12 cellular contexts compared by ENCODE assay signal in genomic region chr1:241839369-241839990, GRCh38. TPM values are rescaled to one million over a fixed set of nuclear protein-coding genes. Genes with fewer than 3 reads are reported as not detected.
DNase-seq lines count a peak whose midpoint lies in the region; ATAC-seq and TF ChIP-seq lines count a peak whose summit lies in the region.
"Had no signal": no experiment of that assay in that cellular context is flagged by ENCODE, and none has a peak within 500 bp of the region (broad histone marks: within the 10 kb centered on the region; RNA-seq: fewer than 3 reads in every experiment).

No MANE protein-coding gene starts in this region.

- WGBS in trophoblast cell (ENCODE audit: extremely low coverage, insufficient coverage, insufficient read length), result no CpG with 5 or more reads among the region's 6 CpGs

- no peak overlapping the region for H2AK5ac ChIP-seq in trophoblast cell (ENCODE audit: low read length)

- no peaks in the 10 kb centered on the region for H3K79me2 ChIP-seq in trophoblast cell (ENCODE audit: control insufficient read depth, insufficient read depth, low read length, poor library complexity)

- H4K8ac ChIP-seq in trophoblast cell (ENCODE audit: low read depth, low read length), result no peak overlapping the region

- H3K4me1 Mint-ChIP-seq in activated CD8-positive, alpha-beta T cell treated with anti-CD3 and anti-CD28 coated beads for 36 hours (ENCODE audit: low read depth), result peaks cover 11% of the 10 kb centered on the region
- peaks cover 6% of the 10 kb centered on the region for H3K4me1 Mint-ChIP-seq in activated CD8-positive, alpha-beta T cell treated with anti-CD3 and anti-CD28 coated beads, Interleukin-2, amount 10 ng/mL, durations not matched to agents 7 days and 5 days (ENCODE audit: low read depth)

- peaks cover 5 to 7% of the 10 kb centered on the region in 2 experiments for H3K4me1 ChIP-seq in trophoblast cell (ENCODE audit: control insufficient read depth in 1 of 2, insufficient read depth in 2 of 2, low read length in 2 of 2)

- no peaks in the 10 kb centered on the region for H3K36me3 ChIP-seq in trophoblast cell (ENCODE audit: control insufficient read depth in 1 of 2, insufficient read depth in 2 of 2, low read length in 2 of 2)

- H3K9me3 ChIP-seq in trophoblast cell (ENCODE audit: insufficient read depth, low read depth, low read length), result no peaks in the 10 kb centered on the region

- peak overlapping the region; percentile 47 for H2BK5ac ChIP-seq in trophoblast cell (ENCODE audit: low read depth, low read length, poor library complexity)

- H2BK12ac ChIP-seq in trophoblast cell (ENCODE audit: low read length), result no peak overlapping the region

- H3K27me3 Mint-ChIP-seq in activated CD8-positive, alpha-beta T cell treated with anti-CD3 and anti-CD28 coated beads for 36 hours, result peaks cover 6% of the 10 kb centered on the region
- H3K27me3 Mint-ChIP-seq in activated CD8-positive, alpha-beta T cell treated with anti-CD3 and anti-CD28 coated beads, Interleukin-2, amount 10 ng/mL, durations not matched to agents 7 days and 5 days (ENCODE audit: low read depth), result peaks cover 13% of the 10 kb centered on the region

- CTCF ChIA-PET in activated CD8-positive, alpha-beta T cell treated with anti-CD3 and anti-CD28 coated beads for 36 hours (lab: Charles Lee), result interaction anchor here (0.7 to 1.7 kb wide), 3 partner anchors 159 to 212 kb away, joined by 3 to 6 read pairs (median 4); partner anchors contain the start of gene MAP1LC3C
- CTCF ChIA-PET in activated CD8-positive, alpha-beta T cell treated with anti-CD3 and anti-CD28 coated beads, Interleukin-2, amount 10 ng/mL, durations not matched to agents 7 days and 5 days (lab: Charles Lee), result interaction anchor here (1.4 kb wide), 1 partner anchor 200 kb away, joined by 5 read pairs; no protein-coding TSS in a partner anchor

- no peak overlapping the region for H3K4ac ChIP-seq in trophoblast cell (ENCODE audit: low read depth, low read length)

- H3K18ac ChIP-seq in trophoblast cell (ENCODE audit: low read length), result no peak overlapping the region

- H2BK120ac ChIP-seq in trophoblast cell (ENCODE audit: insufficient read depth, low read length, poor library complexity), result peak overlapping the region; percentile 28

- peak overlapping the region; percentile 4 for H3K14ac ChIP-seq in trophoblast cell (ENCODE audit: low read length)

- H3K27me3 ChIP-seq in trophoblast cell (ENCODE audit: insufficient read depth, low read length), result no peaks in the 10 kb centered on the region
- H3K27me3 ChIP-seq: dorsolateral prefrontal cortex had no signal

- intact Hi-C loops in activated CD8-positive, alpha-beta T cell treated with anti-CD3 and anti-CD28 coated beads for 36 hours (cut with micrococcal nuclease), result no loop called here

- H3K27ac ChIP-seq in trophoblast cell (ENCODE audit: low read depth, low read length), result no peak overlapping the region
- H3K27ac ChIP-seq: dorsolateral prefrontal cortex had no signal

- no peaks in the 10 kb centered on the region for H3K36me3 Mint-ChIP-seq in activated CD8-positive, alpha-beta T cell treated with anti-CD3 and anti-CD28 coated beads for 36 hours (ENCODE audit: low read depth)
- no peaks in the 10 kb centered on the region for H3K36me3 Mint-ChIP-seq in activated CD8-positive, alpha-beta T cell treated with anti-CD3 and anti-CD28 coated beads, Interleukin-2, amount 10 ng/mL, durations not matched to agents 7 days and 5 days (ENCODE audit: low read depth)
- H3K36me3 Mint-ChIP-seq: CD8-positive, alpha-beta memory T cell had no signal

- no peak overlapping the region for H3K4me3 ChIP-seq in trophoblast cell (ENCODE audit: low read depth, low read length)
- H3K4me3 ChIP-seq: dorsolateral prefrontal cortex had no signal

- no peak overlapping the region for H3K4me3 Mint-ChIP-seq in activated CD8-positive, alpha-beta T cell treated with anti-CD3 and anti-CD28 coated beads for 36 hours
- H3K4me3 Mint-ChIP-seq in activated CD8-positive, alpha-beta T cell treated with anti-CD3 and anti-CD28 coated beads, Interleukin-2, amount 10 ng/mL, durations not matched to agents 7 days and 5 days, result no peak overlapping the region
- H3K4me3 Mint-ChIP-seq: CD8-positive, alpha-beta memory T cell had no signal

- no peak overlapping the region for H4K12ac ChIP-seq in trophoblast cell (ENCODE audit: low read depth, low read length)

- POLR2A ChIA-PET in activated CD8-positive, alpha-beta T cell treated with anti-CD3 and anti-CD28 coated beads for 36 hours (lab: Charles Lee), result no interaction called here
- POLR2A ChIA-PET in activated CD8-positive, alpha-beta T cell treated with anti-CD3 and anti-CD28 coated beads, Interleukin-2, amount 10 ng/mL, durations not matched to agents 7 days and 5 days (lab: Charles Lee), result no interaction called here

- H3K9ac ChIP-seq in trophoblast cell (ENCODE audit: low read length), result no peak overlapping the region

- H3K79me1 ChIP-seq in trophoblast cell (ENCODE audit: low read length), result peaks cover 9% of the 10 kb centered on the region

- H4K91ac ChIP-seq in trophoblast cell (ENCODE audit: low read depth, low read length), result peak overlapping the region; percentile 65

- peak; percentile 45 for ATAC-seq in activated CD8-positive, alpha-beta T cell treated with anti-CD3 and anti-CD28 coated beads for 36 hours
- no peak for ATAC-seq in activated CD8-positive, alpha-beta T cell treated with anti-CD3 and anti-CD28 coated beads, Interleukin-2, amount 10 ng/mL, durations not matched to agents 7 days and 5 days
- peak; percentile 72 for ATAC-seq in HG02588 (IDR thresholded peaks at IDR 0.05; ENCODE audit: unreplicated experiment)
- ATAC-seq in HG03469 (IDR thresholded peaks at IDR 0.05; ENCODE audit: unreplicated experiment), result peak; percentile 59
- no peak for ATAC-seq in GM21528 (IDR thresholded peaks at IDR 0.05; ENCODE audit: low FRiP score, unreplicated experiment)

- DNase-seq in activated CD8-positive, alpha-beta T cell treated with anti-CD3 and anti-CD28 coated beads for 36 hours, result no peak
- DNase-seq in activated CD8-positive, alpha-beta T cell treated with anti-CD3 and anti-CD28 coated beads, Interleukin-2, amount 10 ng/mL, durations not matched to agents 7 days and 5 days, result no peak
- no peak for DNase-seq in trophoblast cell
- DNase-seq in activated effector memory CD4-positive, alpha-beta T cell treated with anti-CD3 and anti-CD28 coated beads, Interleukin-2, amount 50 U/mL, for 16 hours, result no peak
- no peak for DNase-seq in activated CD4-positive, CD25-positive, alpha-beta regulatory T cell treated with anti-CD3 and anti-CD28 coated beads, Interleukin-2, amount 50 U/mL, for 72 hours
- DNase-seq: anterior cingulate cortex; CD8-positive, alpha-beta memory T cell; dorsolateral prefrontal cortex; NCI-H1417 had no signal

- no peaks in the 10 kb centered on the region for H3K9me3 Mint-ChIP-seq in activated CD8-positive, alpha-beta T cell treated with anti-CD3 and anti-CD28 coated beads for 36 hours
- no peaks in the 10 kb centered on the region for H3K9me3 Mint-ChIP-seq in activated CD8-positive, alpha-beta T cell treated with anti-CD3 and anti-CD28 coated beads, Interleukin-2, amount 10 ng/mL, durations not matched to agents 7 days and 5 days (ENCODE audit: insufficient read depth)
- H3K9me3 Mint-ChIP-seq: CD8-positive, alpha-beta memory T cell had no signal

- no peak overlapping the region for H3K23ac ChIP-seq in trophoblast cell (ENCODE audit: low read length)

- H3K27ac Mint-ChIP-seq in activated CD8-positive, alpha-beta T cell treated with anti-CD3 and anti-CD28 coated beads for 36 hours, result no peak overlapping the region
- no peak overlapping the region for H3K27ac Mint-ChIP-seq in activated CD8-positive, alpha-beta T cell treated with anti-CD3 and anti-CD28 coated beads, Interleukin-2, amount 10 ng/mL, durations not matched to agents 7 days and 5 days
- H3K27ac Mint-ChIP-seq: CD8-positive, alpha-beta memory T cell had no signal

- H3K4me2 ChIP-seq in trophoblast cell (ENCODE audit: low read length), result no peak overlapping the region

- H2AFZ ChIP-seq in trophoblast cell (ENCODE audit: insufficient read depth, low read length, poor library complexity), result no peak overlapping the region

- no peak for TF ChIP-seq CTCF in activated CD8-positive, alpha-beta T cell treated with anti-CD3 and anti-CD28 coated beads for 36 hours (IDR thresholded peaks at IDR 0.05)

RNA-seq across cellular contexts. Expression of gene EXO1, which starts 8.5 kb away (rescaled TPM):
- 10 to 100 TPM; 65.3 to 66.8 TPM for total RNA-seq in activated CD8-positive, alpha-beta T cell treated with anti-CD3 and anti-CD28 coated beads for 36 hours
- total RNA-seq in activated CD8-positive, alpha-beta T cell treated with anti-CD3 and anti-CD28 coated beads, Interleukin-2, amount 10 ng/mL, durations not matched to agents 7 days and 5 days, result 10 to 100 TPM; 48.2 to 50.0 TPM
- polyA plus RNA-seq in trophoblast cell (2013), result 38.1 and 40.0 TPM in 2 replicates

Comparison
In these comparisons a context has a peak if more than half of its experiments do, and no peak if none do; other contexts are left out.
1. ATAC-seq: peak in activated CD8-positive, alpha-beta T cell treated with anti-CD3 and anti-CD28 coated beads for 36 hours (single experiment), HG02588 (single experiment) and HG03469 (single experiment); none in activated CD8-positive, alpha-beta T cell treated with anti-CD3 and anti-CD28 coated beads, Interleukin-2, amount 10 ng/mL, durations not matched to agents 7 days and 5 days (single experiment) and GM21528 (single experiment).